Comparison of ENCODE assay signal across 22 cellular contexts in genomic region chr16:69408451-69408850, GRCh38. TPM values are rescaled to one million over a fixed set of nuclear protein-coding genes. Genes with fewer than 3 reads are reported as not detected.
DNase-seq lines count a peak whose midpoint lies in the region; ATAC-seq and TF ChIP-seq lines count a peak whose summit lies in the region.
"Had no signal": no experiment of that assay in that cellular context is flagged by ENCODE, and none has a peak within 500 bp of the region (broad histone marks: within the 10 kb centered on the region; RNA-seq: fewer than 3 reads in every experiment).

No MANE protein-coding gene starts in this region.

- WGBS in hepatocyte (ENCODE audit: low lambda C conversion rate, missing lambda C conversion rate) = 80% methylated on average over 6 of the region's 6 CpGs

- H3K9me2 ChIP-seq in hepatocyte (replicated peaks; ENCODE audit: insufficient read depth) (no peaks in the 10 kb centered on the region), GM23338 (ENCODE audit: insufficient read depth) (no peaks in the 10 kb centered on the region)

- no peaks in the 10 kb centered on the region for H3K36me3 ChIP-seq in Panc1 (ENCODE audit: control insufficient read depth, insufficient read depth, low read length)
- no peaks in the 10 kb centered on the region for H3K36me3 ChIP-seq in hepatocyte (replicated peaks; ENCODE audit: insufficient read depth, low read depth)
- H3K36me3 ChIP-seq in gastrocnemius medialis = no peaks in the 10 kb centered on the region
- H3K36me3 ChIP-seq in GM23338 (ENCODE audit: insufficient read depth) = no peaks in the 10 kb centered on the region
- H3K36me3 ChIP-seq: HAP-1, sigmoid colon, uterus had no signal

- no peaks in the 10 kb centered on the region for H4K20me1 ChIP-seq in hepatocyte (ENCODE audit: insufficient read depth, poor library complexity, severe bottlenecking)
- no peaks in the 10 kb centered on the region for H4K20me1 ChIP-seq in GM23338 (replicated peaks; ENCODE audit: insufficient read depth)

- H3K4me3 Mint-ChIP-seq in GM23338 = no peak overlapping the region
- H3K4me3 Mint-ChIP-seq: activated CD4-positive, alpha-beta T cell treated with anti-CD3 and anti-CD28 coated beads for 36 hours; effector memory CD8-positive, alpha-beta T cell; stimulated activated naive CD8-positive, alpha-beta T cell treated with anti-CD3 and anti-CD28 coated beads, Interleukin-15, Interleukin-2, amounts not matched to agents 100 ng/mL and 50 ng/mL, for 24 hours had no signal

- BruUV-seq in Panc1 (replicated peaks; lab: Mats Ljungman, UMichigan) = no TSS peak

- H3K9me3 ChIP-seq in Panc1 (ENCODE audit: control insufficient read depth, insufficient read depth, low read depth, low read length) (no peaks in the 10 kb centered on the region), hepatocyte (ENCODE audit: low read depth) (no peaks in the 10 kb centered on the region), gastrocnemius medialis (no peaks in the 10 kb centered on the region)
- H3K9me3 ChIP-seq: HAP-1, sigmoid colon, uterus had no signal

- CTCF ChIA-PET in Panc1 (lab: Charles Lee) = interaction anchor here (0.6 kb wide), 1 partner anchor 60 kb away, joined by 3 read pairs; no protein-coding TSS in a partner anchor

- DNase-seq in HT-29 (ENCODE audit: low spot score) (peak; percentile 43), Panc1 (ENCODE audit: low read depth, low spot score) (no peak), hepatocyte (ENCODE audit: low spot score) (peak; percentile 27), gastrocnemius medialis (no peak), GM23338 (ENCODE audit: low spot score) (no peak)
- no peak for DNase-seq in activated effector memory CD4-positive, alpha-beta T cell treated with Interleukin-2 at 50 U/mL for 16 hours
- DNase-seq: activated CD4-positive, alpha-beta T cell treated with anti-CD3 and anti-CD28 coated beads for 36 hours; activated gamma-delta T cell treated with Interleukin-2 at 50 U/mL for 16 hours; aorta; effector memory CD8-positive, alpha-beta T cell; hippocampal formation; kidney; NCI-H1417 treated with DMSO at 0.1 percent for 48 hours; NCI-H774; RPMI8226; sigmoid colon; stimulated activated CD4-positive, alpha-beta T cell treated with anti-CD3 and anti-CD28 coated beads, Interleukin-2, amount 100 ng/mL, for 24 hours; SW 1271 had no signal

- H2AFZ ChIP-seq in hepatocyte = no peak overlapping the region
- no peak overlapping the region for H2AFZ ChIP-seq in GM23338

- intact Hi-C loops in Panc1 (cut with micrococcal nuclease; ENCODE audit: unreplicated experiment) (no loop called here), gastrocnemius medialis (cut with DNase I; ENCODE audit: low total_unique reads) (no loop called here)

- H3K27me3 ChIP-seq in Panc1 (ENCODE audit: control insufficient read depth, insufficient read depth, low read length) (no peaks in the 10 kb centered on the region), hepatocyte (no peaks in the 10 kb centered on the region), gastrocnemius medialis (no peaks in the 10 kb centered on the region), GM23338 (ENCODE audit: insufficient read depth) (no peaks in the 10 kb centered on the region)
- H3K27me3 ChIP-seq: sigmoid colon, uterus had no signal

- H3F3A ChIP-seq in GM23338 (replicated peaks; ENCODE audit: low read depth) = no peaks in the 10 kb centered on the region

- peaks cover 61% of the 10 kb centered on the region for H3K4me1 ChIP-seq in Panc1 (ENCODE audit: control insufficient read depth, insufficient read depth, low read length)
- peaks cover 16% of the 10 kb centered on the region for H3K4me1 ChIP-seq in hepatocyte (ENCODE audit: insufficient read depth)
- peaks cover 14 to 20% of the 10 kb centered on the region in 2 donors for H3K4me1 ChIP-seq in gastrocnemius medialis
- H3K4me1 ChIP-seq in GM23338 (ENCODE audit: insufficient read depth) = peaks cover 9% of the 10 kb centered on the region

- H3K27ac Mint-ChIP-seq in GM23338 = no peak overlapping the region
- H3K27ac Mint-ChIP-seq: activated CD4-positive, alpha-beta T cell treated with anti-CD3 and anti-CD28 coated beads for 36 hours; effector memory CD8-positive, alpha-beta T cell; stimulated activated naive CD8-positive, alpha-beta T cell treated with anti-CD3 and anti-CD28 coated beads, Interleukin-15, Interleukin-2, amounts not matched to agents 100 ng/mL and 50 ng/mL, for 24 hours had no signal

- H3K4me2 ChIP-seq in hepatocyte = no peak overlapping the region
- no peak overlapping the region for H3K4me2 ChIP-seq in GM23338

- peaks cover 7% of the 10 kb centered on the region; the same call in 2 of the 3 replicates for H3K4me1 Mint-ChIP-seq in GM23338

- TF ChIP-seq POLR2A in gastrocnemius medialis (IDR thresholded peaks at IDR 0.05) = no peak

- no peaks in the 10 kb centered on the region; the same call in 2 of the 3 replicates for H3K9me3 Mint-ChIP-seq in GM23338
- H3K9me3 Mint-ChIP-seq: effector memory CD8-positive, alpha-beta T cell; stimulated activated naive CD8-positive, alpha-beta T cell treated with anti-CD3 and anti-CD28 coated beads, Interleukin-15, Interleukin-2, amounts not matched to agents 100 ng/mL and 50 ng/mL, for 24 hours had no signal

- ATAC-seq in Panc1 (no peak), gastrocnemius medialis (peak; percentile 30 to 44), GM19452 (IDR thresholded peaks at IDR 0.05; ENCODE audit: unreplicated experiment) (no peak), GM23338 (no peak)
- ATAC-seq: activated CD4-positive, alpha-beta T cell treated with anti-CD3 and anti-CD28 coated beads for 36 hours; effector memory CD8-positive, alpha-beta T cell had no signal

- in situ Hi-C loops in Panc1 (cut with HindIII; ENCODE audit: low pct_unique_long_range_greater_than_20kb, low sequenced_read_pairs) (no loop called here), gastrocnemius medialis (cut with MboI; ENCODE audit: low sequenced_read_pairs in 4 of 4) (no loop called here)

- H3K27ac ChIP-seq in Panc1 (ENCODE audit: low read length) (peak overlapping the region; percentile 94), hepatocyte (no peak overlapping the region), gastrocnemius medialis (peak overlapping the region in 1 of 4 donors; percentile 20), GM23338 (ENCODE audit: low read depth) (no peak overlapping the region)
- H3K27ac ChIP-seq: sigmoid colon had no signal

- H3K79me2 ChIP-seq in hepatocyte (no peaks in the 10 kb centered on the region), GM23338 (replicated peaks; ENCODE audit: insufficient read depth) (no peaks in the 10 kb centered on the region)

- H3K36me3 Mint-ChIP-seq in GM23338 (ENCODE audit: low read depth) = no peaks in the 10 kb centered on the region

- POLR2A ChIA-PET in Panc1 (lab: Charles Lee) = interaction anchor here (0.5 kb wide), 1 partner anchor 389 kb away, joined by 3 read pairs; no protein-coding TSS in a partner anchor

- peaks cover 4% of the 10 kb centered on the region for H3K27me3 Mint-ChIP-seq in GM23338 (ENCODE audit: insufficient read depth, low read depth, poor library complexity)
- H3K27me3 Mint-ChIP-seq: activated CD4-positive, alpha-beta T cell treated with anti-CD3 and anti-CD28 coated beads for 36 hours; stimulated activated naive CD8-positive, alpha-beta T cell treated with anti-CD3 and anti-CD28 coated beads, Interleukin-15, Interleukin-2, amounts not matched to agents 100 ng/mL and 50 ng/mL, for 24 hours had no signal

- no peak overlapping the region for H3K4me3 ChIP-seq in Panc1 (ENCODE audit: low read depth in 2 of 2, low read length in 2 of 2)
- no peak overlapping the region for H3K4me3 ChIP-seq in hepatocyte
- H3K4me3 ChIP-seq in gastrocnemius medialis = no peak overlapping the region
- H3K4me3 ChIP-seq in GM23338 = no peak overlapping the region
- H3K4me3 ChIP-seq: HAP-1, sigmoid colon, uterus had no signal

- no peak for TF ChIP-seq CTCF in Panc1 (IDR thresholded peaks at IDR 0.05)
- TF ChIP-seq CTCF in hepatocyte (IDR thresholded peaks at IDR 0.05; ENCODE audit: poor library complexity) = no peak
- no peak for TF ChIP-seq CTCF in gastrocnemius medialis (IDR thresholded peaks at IDR 0.05 in 4 of 5, conservative IDR thresholded peaks at IDR 0.05 in 1 of 5)
- no peak for TF ChIP-seq CTCF in GM23338 (conservative IDR thresholded peaks at IDR 0.05; ENCODE audit: low read depth in 2 of 2)

RNA-seq across cellular contexts. Expression of gene CYB5B, which starts 16.0 kb away (rescaled TPM):
- total RNA-seq in HT-29 (2014; rRNA removed; shearing (Covaris generic)) = 57.8 and 60.2 TPM in 2 replicates
- total RNA-seq in Panc1 (2021; ENCODE audit: unreplicated experiment) = 326 TPM
- 396 TPM for polyA plus RNA-seq in Panc1 (2012; ENCODE audit: insufficient read length)
- total RNA-seq in hepatocyte = 60.5 and 70.8 TPM in 2 replicates
- polyA plus RNA-seq in hepatocyte = 116 and 136 TPM in 2 replicates
- 10 to 100 TPM; 18.5 to 50.1 (median 26.3) TPM for total RNA-seq in gastrocnemius medialis
- total RNA-seq in GM23338 (2014; rRNA removed; shearing (Covaris generic)) = 65.4 and 72.0 TPM in 2 replicates
- polyA plus RNA-seq in GM23338 (2016; fragmentation: Nextera tagmentation; extraction: Ambion mirVana) = 100 and 110 TPM in 2 replicates

RNA-seq across cellular contexts. Expression of gene TERF2, which starts 22.6 kb away (rescaled TPM):
- total RNA-seq in HT-29 (2014; rRNA removed; shearing (Covaris generic)) = 6.0 and 6.9 TPM in 2 replicates
- total RNA-seq in Panc1 (2021; ENCODE audit: unreplicated experiment) (27.9 TPM), hepatocyte (12.4 and 15.1 TPM in 2 replicates), gastrocnemius medialis (10 to 100 TPM; 11.9 to 38.9 (median 15.2) TPM)
- 48.8 TPM for polyA plus RNA-seq in Panc1 (2012; ENCODE audit: insufficient read length)
- polyA plus RNA-seq in hepatocyte (18.6 and 20.0 TPM in 2 replicates), GM23338 (2016; fragmentation: Nextera tagmentation; extraction: Ambion mirVana) (10.8 and 11.4 TPM in 2 replicates)
- 28.9 and 33.0 TPM in 2 replicates for total RNA-seq in GM23338 (2014; rRNA removed; shearing (Covaris generic))

RNA-seq across cellular contexts. Expression of gene TMED6, which starts 56.9 kb away (rescaled TPM):
- 0.10 TPM in 1 of 2 replicates, not detected in the other for total RNA-seq in HT-29 (2014; rRNA removed; shearing (Covaris generic))
- total RNA-seq in Panc1 (2021; ENCODE audit: unreplicated experiment) = 0.36 TPM
- 0.31 TPM for polyA plus RNA-seq in Panc1 (2012; ENCODE audit: insufficient read length)
- 1.9 and 4.6 TPM in 2 replicates for total RNA-seq in hepatocyte
- polyA plus RNA-seq in hepatocyte = 3.1 and 4.3 TPM in 2 replicates
- 1 to 10 TPM in 1 of 4 donors, not detected in 3; 1.3 TPM for total RNA-seq in gastrocnemius medialis
- not detected in 2 replicates for total RNA-seq in GM23338 (2014; rRNA removed; shearing (Covaris generic))
- polyA plus RNA-seq in GM23338 (2016; fragmentation: Nextera tagmentation; extraction: Ambion mirVana) = 0.29 and 1.3 TPM in 2 replicates
- total RNA-seq: sigmoid colon had no signal
- polyA plus RNA-seq: aorta had no signal

Comparison
In these comparisons a context has a peak if more than half of its experiments do, and no peak if none do; other contexts are left out.
1. DNase-seq: peak in HT-29 (single experiment) and hepatocyte (single experiment); none in Panc1 (single experiment), gastrocnemius medialis (0 of 2), activated effector memory CD4-positive, alpha-beta T cell treated with Interleukin-2 at 50 U/mL for 16 hours (single experiment) and GM23338 (single experiment).
2. ATAC-seq: peak in gastrocnemius medialis (2 of 2); none in Panc1 (single experiment), GM19452 (single experiment) and GM23338 (single experiment).